Comparison of ENCODE assay signal across 8 cellular contexts in genomic region chr6:31399589-31400466, GRCh38. TPM values are rescaled to one million over a fixed set of nuclear protein-coding genes. Genes with fewer than 3 reads are reported as not detected.
DNase-seq lines count a peak whose midpoint lies in the region; ATAC-seq and TF ChIP-seq lines count a peak whose summit lies in the region.

No MANE protein-coding gene starts in this region.

- H3K4me1 ChIP-seq in endodermal cell (ENCODE audit: control insufficient read depth, insufficient read depth, low read length): no peaks in the 10 kb centered on the region

- H3K27ac ChIP-seq in C4-2B: peak overlapping the region; percentile 92
- H3K27ac ChIP-seq in endodermal cell (ENCODE audit: low read depth, low read length): no peak overlapping the region

- peak overlapping the region; percentile 80 for H3K4me3 ChIP-seq in endodermal cell (ENCODE audit: low read length)

- no peaks in the 10 kb centered on the region for H3K36me3 ChIP-seq in endodermal cell (ENCODE audit: control insufficient read depth, insufficient read depth, low read length)

- H3K4me3 Mint-ChIP-seq in endodermal cell: peak overlapping the region; percentile 75

- peaks cover 23% of the 10 kb centered on the region for H3K4me1 Mint-ChIP-seq in endodermal cell

- H3K27me3 Mint-ChIP-seq in endodermal cell (ENCODE audit: insufficient read depth): peaks cover 36% of the 10 kb centered on the region

- H3K9me3 ChIP-seq in endodermal cell (ENCODE audit: control insufficient read depth, low read length): peaks cover 33% of the 10 kb centered on the region

- H3K36me3 Mint-ChIP-seq in endodermal cell (ENCODE audit: low read depth): peaks cover 5% of the 10 kb centered on the region

- H3K27ac Mint-ChIP-seq in endodermal cell: peak overlapping the region; percentile 48

- H3K27me3 ChIP-seq in endodermal cell (ENCODE audit: control insufficient read depth, insufficient read depth, low read length, poor library complexity, severe bottlenecking): peaks cover 36% of the 10 kb centered on the region

- WGBS in endodermal cell (ENCODE audit: insufficient coverage in 1 of 2, insufficient read length in 1 of 2), 2 experiments: 4 to 6% methylated on average over 33 to 57 of the region's 57 CpGs

- TF ChIP-seq CTCF in C4-2B (conservative IDR thresholded peaks at IDR 0.05): peak; percentile 98
- TF ChIP-seq CTCF in endodermal cell (conservative IDR thresholded peaks at IDR 0.05): peak; percentile 90

- DNase-seq in NCI-H69 (lab: John Stamatoyannopoulos, UW) (peak; percentile 42), endodermal cell (peak; percentile 89), medulla oblongata (ENCODE audit: extremely low spot score) (peak; percentile 83), SHP77 treated with DMSO at 0.1 percent for 48 hours (lab: John Stamatoyannopoulos, UW) (no peak)
- peak; percentile 79 for DNase-seq in activated CD8-positive, alpha-beta memory T cell treated with anti-CD3 and anti-CD28 coated beads, Interleukin-2, amount 50 U/mL, for 48 hours
- DNase-seq in stimulated activated CD4-positive, alpha-beta T cell treated with anti-CD3 and anti-CD28 coated beads, Interleukin-4, amount 100 ng/mL, for 4 hours: peak; percentile 53 to 67

- peak; percentile 0 for ATAC-seq in GM21737 (IDR thresholded peaks at IDR 0.05; ENCODE audit: unreplicated experiment)

- H3K9me3 Mint-ChIP-seq in endodermal cell: peaks cover 26% of the 10 kb centered on the region

- no peak overlapping the region for H3K9ac ChIP-seq in endodermal cell (ENCODE audit: extremely low read depth, low read length, poor library complexity, severe bottlenecking)

RNA-seq across cellular contexts. Expression of gene MICA, which starts 3.6 kb away (rescaled TPM):
- 10 to 100 TPM; 12.5 to 13.7 TPM for total RNA-seq in endodermal cell
- polyA plus RNA-seq in endodermal cell (2013, experiment 1 of 2): 19.4 TPM
- 20.5 TPM for polyA plus RNA-seq in endodermal cell (2013, experiment 2 of 2)

RNA-seq across cellular contexts. Expression of gene HLA-B, which starts 42.8 kb away (rescaled TPM):
- total RNA-seq in endodermal cell: 1,000 to 10,000 TPM in 1 of 2 donors, 100 to 1,000 TPM in 1; 194 to 1,067 TPM
- polyA plus RNA-seq in endodermal cell (2013, experiment 1 of 2): 75.8 TPM
- 63.2 TPM for polyA plus RNA-seq in endodermal cell (2013, experiment 2 of 2)
